In genomic region chr14:64509036-64509435, GRCh38 we compare ENCODE assay signal across 18 cellular contexts. TPM values are rescaled to one million over a fixed set of nuclear protein-coding genes. Genes with fewer than 3 reads are reported as not detected.
A peak's percentile ranks its signal among the peaks of the same experiment; 100 is the strongest.
DNase-seq lines count a peak whose midpoint lies in the region; ATAC-seq, FAIRE-seq and TF ChIP-seq lines count a peak whose summit lies in the region.
"Had no signal": no experiment of that assay in that cellular context is flagged by ENCODE, and none has a peak within 500 bp of the region (broad histone marks: within the 10 kb centered on the region; RNA-seq: fewer than 3 reads in every experiment).

No MANE protein-coding gene starts in this region.

- H3K27me3 Mint-ChIP-seq in neural progenitor cell (ENCODE audit: insufficient read depth, low read depth), result no peaks in the 10 kb centered on the region

- no peak for TF ChIP-seq RAD21 in GM12878 (IDR thresholded peaks at IDR 0.05; ENCODE audit: insufficient read depth, low read depth, low read length)

- H3K27me3 ChIP-seq in DOHH2 (ENCODE audit: control insufficient read depth, low read length) (no peaks in the 10 kb centered on the region; the same call in 1 of the 2 replicates), Karpas-422 (ENCODE audit: low read length) (no peaks in the 10 kb centered on the region), GM12878 (replicated peaks in 1 of 2; ENCODE audit: control insufficient read depth in 2 of 2, insufficient read depth in 2 of 2, low read length in 1 of 2) (no peaks in the 10 kb centered on the region), neural progenitor cell (no peaks in the 10 kb centered on the region)
- H3K27me3 ChIP-seq: stomach had no signal

- no peak overlapping the region for H3K27ac Mint-ChIP-seq in neural progenitor cell

- CTCF ChIA-PET in GM12878 (lab: Yijun Ruan, JAX), result interaction anchor here (0.9 to 6.3 kb wide), 14 partner anchors 13 to 164 kb away, joined by 3 to 63 read pairs (median 6); partner anchors contain the start of gene MTHFD1

- H3K27ac ChIP-seq in DOHH2 (ENCODE audit: low read depth, low read length), result no peak overlapping the region
- peak overlapping the region; percentile 96 for H3K27ac ChIP-seq in Karpas-422 (ENCODE audit: low read length)
- peak overlapping the region; percentile 54 for H3K27ac ChIP-seq in GM12878 (ENCODE audit: control insufficient read depth, insufficient read depth)
- no peak overlapping the region for H3K27ac ChIP-seq in neural progenitor cell
- H3K27ac ChIP-seq: lower lobe of right lung had no signal

- TF ChIP-seq CTCF in DOHH2 (IDR thresholded peaks at IDR 0.05; ENCODE audit: low read depth, low read length, poor library complexity, severe bottlenecking), result no peak
- TF ChIP-seq CTCF in GM12878 (IDR thresholded peaks at IDR 0.05 in 2 of 3, conservative IDR thresholded peaks at IDR 0.05 in 1 of 3; ENCODE audit: control insufficient read depth in 2 of 3, extremely low read depth in 1 of 3, insufficient read depth in 1 of 3, low read depth in 3 of 3, low read length in 3 of 3), result no peak
- no peak for TF ChIP-seq CTCF in neural progenitor cell (IDR thresholded peaks at IDR 0.05)

- H3K36me3 ChIP-seq in DOHH2 (ENCODE audit: control insufficient read depth, low read length) (peaks cover 49% of the 10 kb centered on the region), Karpas-422 (ENCODE audit: insufficient read depth, low read length) (peaks cover 4% of the 10 kb centered on the region; the same call in 1 of the 2 replicates), GM12878 (ENCODE audit: control insufficient read depth in 2 of 2, insufficient read depth in 2 of 2, low read length in 1 of 2) (peaks cover 0 to 11% of the 10 kb centered on the region in 2 experiments; a peak in 3 of 4 replicates), neural progenitor cell (no peaks in the 10 kb centered on the region)
- H3K36me3 ChIP-seq: HAP-1, lower lobe of right lung, stomach had no signal

- H3K4me3 ChIP-seq in DOHH2 (ENCODE audit: low read length), result no peak overlapping the region
- H3K4me3 ChIP-seq in Karpas-422 (ENCODE audit: low read length), result peak overlapping the region; percentile 77; the same call in 1 of the 2 replicates
- H3K4me3 ChIP-seq in GM12878, result peak overlapping the region; percentile 41; the same call in 1 of the 2 replicates
- H3K4me3 ChIP-seq in neural progenitor cell, result no peak overlapping the region
- H3K4me3 ChIP-seq: HAP-1, lower lobe of right lung, psoas muscle, stomach had no signal

- SMC1A ChIA-PET in GM12878 (lab: Charles Lee; ENCODE audit: uncharacterized antibody, unreplicated experiment), result interaction anchor here (0.7 to 5.0 kb wide), 18 partner anchors 7 to 1042 kb away, joined by 3 to 40 read pairs (median 6); partner anchors contain the start of gene MTHFD1

- no peak for FAIRE-seq in GM12878 (lab: Jason Lieb, UNC)
- FAIRE-seq: D721Med had no signal

- no peaks in the 10 kb centered on the region for H3K9me2 ChIP-seq in DOHH2 (replicated peaks; ENCODE audit: control insufficient read depth, low read length)
- no peaks in the 10 kb centered on the region for H3K9me2 ChIP-seq in Karpas-422 (replicated peaks; ENCODE audit: insufficient read depth, low read length)

- peaks cover 17% of the 10 kb centered on the region for H3F3A ChIP-seq in DOHH2 (ENCODE audit: control insufficient read depth, insufficient read depth)
- peaks cover 26% of the 10 kb centered on the region for H3F3A ChIP-seq in neural progenitor cell (ENCODE audit: low read depth)

- no peak overlapping the region for H3K4me3 Mint-ChIP-seq in neural progenitor cell

- intact Hi-C loops in GM12878 (cut with micrococcal nuclease; ENCODE audit: unreplicated experiment) (loop anchor here (2.0 to 5.0 kb wide), 3 partner anchors 64 to 172 kb away; no protein-coding TSS in a partner anchor), posterior vena cava (cut with DNase I) (no loop called here)

- 9% methylated on average over 8 of the region's 8 CpGs for WGBS in GM12878 (ENCODE audit: insufficient coverage, insufficient replicate concordance, low lambda C conversion rate, missing lambda C conversion rate)

- ATAC-seq in GM12878, result no peak
- ATAC-seq: lower lobe of right lung, psoas muscle had no signal

- H4K20me1 ChIP-seq in DOHH2 (ENCODE audit: control insufficient read depth, insufficient read depth, low read depth, low read length), result peaks cover 37% of the 10 kb centered on the region
- peaks cover 3% of the 10 kb centered on the region for H4K20me1 ChIP-seq in Karpas-422 (ENCODE audit: insufficient read depth, low read depth, low read length)
- H4K20me1 ChIP-seq in GM12878 (ENCODE audit: control insufficient read depth, insufficient read depth), result peaks cover 5% of the 10 kb centered on the region
- H4K20me1 ChIP-seq in neural progenitor cell (ENCODE audit: low read depth), result peaks cover 62% of the 10 kb centered on the region

- H3K4me1 Mint-ChIP-seq in neural progenitor cell, result peaks cover 31% of the 10 kb centered on the region

- H3K4me2 ChIP-seq in DOHH2 (ENCODE audit: low read length) (peak overlapping the region; percentile 90), Karpas-422 (ENCODE audit: low read depth, low read length, poor library complexity, severe bottlenecking) (peak overlapping the region; percentile 98), GM12878 (ENCODE audit: control insufficient read depth, insufficient read depth) (peak overlapping the region; percentile 93), neural progenitor cell (no peak overlapping the region)

- H3K36me3 Mint-ChIP-seq in neural progenitor cell, result no peaks in the 10 kb centered on the region

- TF ChIP-seq EP300 in GM12878 (IDR thresholded peaks at IDR 0.05; ENCODE audit: borderline replicate concordance in 1 of 2, control insufficient read depth in 1 of 2, low read depth in 2 of 2, low read length in 2 of 2), result no peak

- in situ Hi-C loops in GM12878 (cut with MboI), result no loop called here

- H3K79me2 ChIP-seq in DOHH2 (ENCODE audit: control insufficient read depth, low read length), result peaks cover 93% of the 10 kb centered on the region
- peaks cover 88% of the 10 kb centered on the region for H3K79me2 ChIP-seq in Karpas-422 (ENCODE audit: low read length)
- peaks cover 97% of the 10 kb centered on the region for H3K79me2 ChIP-seq in GM12878 (ENCODE audit: control insufficient read depth, insufficient read depth, low read length)
- H3K79me2 ChIP-seq in neural progenitor cell (ENCODE audit: low read depth), result peaks cover 89% of the 10 kb centered on the region

- peaks cover 55% of the 10 kb centered on the region for H3K4me1 ChIP-seq in DOHH2 (ENCODE audit: control insufficient read depth, low read length)
- peaks cover 66% of the 10 kb centered on the region for H3K4me1 ChIP-seq in Karpas-422 (ENCODE audit: low read length)
- H3K4me1 ChIP-seq in GM12878 (ENCODE audit: control insufficient read depth, insufficient read depth, low read length), result peaks cover 22% of the 10 kb centered on the region
- peaks cover 18% of the 10 kb centered on the region for H3K4me1 ChIP-seq in neural progenitor cell

- TF ChIP-seq POLR2A in GM12878 (IDR thresholded peaks at IDR 0.05; ENCODE audit: low read depth, low read length), result no peak

- no peak for DNase-seq in Karpas-422
- no peak for DNase-seq in GM12878 (ENCODE audit: low read depth, low spot score)
- peak; percentile 23 for DNase-seq in neural progenitor cell (ENCODE audit: low spot score)
- DNase-seq in NCI-H2196 (lab: John Stamatoyannopoulos, UW; ENCODE audit: unreplicated experiment), result no peak
- no peak for DNase-seq in posterior vena cava (ENCODE audit: low spot score)
- DNase-seq in amygdala (lab: John Stamatoyannopoulos, UW), result no peak
- DNase-seq: amniotic stem cell; effector CD8-positive, alpha-beta T cell; head of caudate nucleus; lower lobe of right lung; NCI-H1436; NCI-H526; psoas muscle; SIG-M5; stomach had no signal

- POLR2A ChIA-PET in GM12878 (lab: Charles Lee), result interaction anchor here (0.5 to 3.0 kb wide), 4 partner anchors 7 to 150 kb away, joined by 8 to 19 read pairs (median 8); partner anchors contain the start of gene MTHFD1

- RAD21 ChIA-PET in GM12878 (lab: Charles Lee; ENCODE audit: unreplicated experiment), result interaction anchor here (1.0 to 4.2 kb wide), 14 partner anchors 8 to 383 kb away, joined by 3 to 24 read pairs (median 4); partner anchors contain the start of gene MTHFD1

- peak overlapping the region; percentile 28 for H3K9ac ChIP-seq in Karpas-422 (ENCODE audit: low read length)
- H3K9ac ChIP-seq in GM12878 (ENCODE audit: control insufficient read depth, insufficient read depth, low read length), result peak overlapping the region; percentile 26; the same call in 1 of the 2 replicates
- H3K9ac ChIP-seq in neural progenitor cell, result no peak overlapping the region

- no TSS peak for BruUV-seq in GM12878 (replicated peaks; lab: Mats Ljungman, UMichigan)

- H3K9me3 ChIP-seq in DOHH2 (ENCODE audit: control insufficient read depth, insufficient read depth, low read length) (no peaks in the 10 kb centered on the region), Karpas-422 (ENCODE audit: low read length) (no peaks in the 10 kb centered on the region), GM12878 (replicated peaks; ENCODE audit: control insufficient read depth, insufficient read depth, low read length) (no peaks in the 10 kb centered on the region), neural progenitor cell (ENCODE audit: low read depth) (no peaks in the 10 kb centered on the region)
- H3K9me3 ChIP-seq: HAP-1, lower lobe of right lung, psoas muscle, stomach had no signal

- H2AFZ ChIP-seq in Karpas-422 (ENCODE audit: low read length) (no peak overlapping the region), GM12878 (ENCODE audit: control insufficient read depth, low read depth, low read length) (no peak overlapping the region), neural progenitor cell (replicated peaks) (no peak overlapping the region)

- no peaks in the 10 kb centered on the region for H3K9me3 Mint-ChIP-seq in neural progenitor cell

RNA-seq across cellular contexts. Expression of gene ZBTB1, which starts 4.5 kb away (rescaled TPM):
- total RNA-seq in Karpas-422 (2014; rRNA removed; shearing (Covaris generic); ENCODE audit: low replicate concordance), result 61.2 and 97.5 TPM in 2 replicates
- 147 and 173 TPM in 2 replicates for total RNA-seq in GM12878 (2013; cell fraction: nucleolus; rRNA removed)
- total RNA-seq in GM12878 (2014; rRNA removed) (29.1 and 34.2 TPM in 2 replicates), GM12878 (2014; rRNA removed; fragmentation: Illumina TruSeq; extraction: Trizol) (53.8 and 53.9 TPM in 2 replicates), GM12878 (2021) (49.1 and 49.3 TPM in 2 replicates), neural progenitor cell (ENCODE audit: low replicate concordance) (40.9 and 53.3 TPM in 2 replicates), posterior vena cava (10 to 100 TPM; 34.7 to 34.8 TPM)
- 32.0 TPM for polyA plus RNA-seq in GM12878 (2011; ENCODE audit: low read depth)
- polyA plus RNA-seq in GM12878 (2011; rRNA removed) (127 and 195 TPM in 2 replicates), GM12878 (2014; fragmentation: Illumina TruSeq; extraction: Trizol) (58.9 and 83.2 TPM in 2 replicates), GM12878 (2014; fragmentation: Nextera tagmentation; extraction: Ambion mirVana) (10 to 100 TPM; 12.3 to 18.0 TPM), GM12878 (2014; rRNA removed) (35.5 and 42.6 TPM in 2 replicates), GM12878 (2016; fragmentation: Nextera tagmentation; extraction: Ambion mirVana) (10 to 100 TPM; 36.2 to 37.5 TPM)
- polyA plus RNA-seq in GM12878 (2011; cell fraction: cytosol; rRNA removed), result 47.0 and 69.2 TPM in 2 replicates
- 97.0 and 105 TPM in 2 replicates for polyA plus RNA-seq in GM12878 (2011; cell fraction: nucleus; rRNA removed)
- 47.7 and 64.3 TPM in 2 replicates for polyA plus RNA-seq in GM12878 (2012)
- polyA minus RNA-seq in GM12878 (2011; rRNA and poly(A)+ RNA removed), result 78.9 and 97.3 TPM in 2 replicates
- polyA minus RNA-seq in GM12878 (2011; cell fraction: cytosol; rRNA and poly(A)+ RNA removed), result 29.5 and 39.5 TPM in 2 replicates
- polyA minus RNA-seq in GM12878 (2011; cell fraction: nucleus; rRNA and poly(A)+ RNA removed), result 23.2 and 32.1 TPM in 2 replicates

RNA-seq across cellular contexts. Expression of gene ZBTB25, which starts 5.4 kb away (rescaled TPM):
- 19.6 and 26.3 TPM in 2 replicates for total RNA-seq in Karpas-422 (2014; rRNA removed; shearing (Covaris generic); ENCODE audit: low replicate concordance)
- total RNA-seq in GM12878 (2013; cell fraction: nucleolus; rRNA removed), result 108 and 113 TPM in 2 replicates
- 8.8 and 11.2 TPM in 2 replicates for total RNA-seq in GM12878 (2014; rRNA removed)
- 9.6 and 10.0 TPM in 2 replicates for total RNA-seq in GM12878 (2014; rRNA removed; fragmentation: Illumina TruSeq; extraction: Trizol)
- 10.9 and 12.5 TPM in 2 replicates for total RNA-seq in GM12878 (2021)
- 10.1 TPM for polyA plus RNA-seq in GM12878 (2011; ENCODE audit: low read depth)
- 33.9 and 34.0 TPM in 2 replicates for polyA plus RNA-seq in GM12878 (2011; rRNA removed)
- 19.6 and 27.1 TPM in 2 replicates for polyA plus RNA-seq in GM12878 (2011; cell fraction: cytosol; rRNA removed)
- 23.6 and 39.4 TPM in 2 replicates for polyA plus RNA-seq in GM12878 (2011; cell fraction: nucleus; rRNA removed)
- polyA plus RNA-seq in GM12878 (2012), result 13.1 and 19.6 TPM in 2 replicates
- polyA plus RNA-seq in GM12878 (2014; fragmentation: Illumina TruSeq; extraction: Trizol), result 9.8 and 10.7 TPM in 2 replicates
- polyA plus RNA-seq in GM12878 (2014; fragmentation: Nextera tagmentation; extraction: Ambion mirVana), result 1 to 10 TPM; 4.1 to 5.6 TPM
- polyA plus RNA-seq in GM12878 (2014; rRNA removed), result 7.0 and 7.8 TPM in 2 replicates
- polyA plus RNA-seq in GM12878 (2016; fragmentation: Nextera tagmentation; extraction: Ambion mirVana), result 10 to 100 TPM; 11.2 to 13.9 TPM
- polyA minus RNA-seq in GM12878 (2011; rRNA and poly(A)+ RNA removed), result 41.5 and 49.3 TPM in 2 replicates
- polyA minus RNA-seq in GM12878 (2011; cell fraction: cytosol; rRNA and poly(A)+ RNA removed), result 16.2 and 16.7 TPM in 2 replicates
- 29.1 and 33.5 TPM in 2 replicates for polyA minus RNA-seq in GM12878 (2011; cell fraction: nucleus; rRNA and poly(A)+ RNA removed)
- 11.6 and 14.3 TPM in 2 replicates for total RNA-seq in neural progenitor cell (ENCODE audit: low replicate concordance)
- 10 to 100 TPM; 13.3 to 14.1 TPM for total RNA-seq in posterior vena cava

RNA-seq across cellular contexts. Expression of gene HSPA2, which starts 31.5 kb away (rescaled TPM):
- 0.15 and 0.22 TPM in 2 replicates for total RNA-seq in Karpas-422 (2014; rRNA removed; shearing (Covaris generic); ENCODE audit: low replicate concordance)
- total RNA-seq in GM12878 (2013; cell fraction: nucleolus; rRNA removed), result 2.1 and 2.2 TPM in 2 replicates
- total RNA-seq in GM12878 (2014; rRNA removed), result 0.87 and 0.96 TPM in 2 replicates
- total RNA-seq in GM12878 (2014; rRNA removed; fragmentation: Illumina TruSeq; extraction: Trizol), result 0.37 and 0.54 TPM in 2 replicates
- 1.1 and 1.4 TPM in 2 replicates for total RNA-seq in GM12878 (2021)
- polyA plus RNA-seq in GM12878 (2011; ENCODE audit: low read depth), result not detected
- 0.26 TPM in 2 replicates for polyA plus RNA-seq in GM12878 (2011; rRNA removed)
- polyA plus RNA-seq in GM12878 (2011; cell fraction: cytosol; rRNA removed), result 0.31 and 0.52 TPM in 2 replicates
- 0.58 and 0.70 TPM in 2 replicates for polyA plus RNA-seq in GM12878 (2011; cell fraction: nucleus; rRNA removed)
- polyA plus RNA-seq in GM12878 (2012), result 0.57 and 0.76 TPM in 2 replicates
- polyA plus RNA-seq in GM12878 (2014; fragmentation: Illumina TruSeq; extraction: Trizol), result 0.25 and 0.28 TPM in 2 replicates
- polyA plus RNA-seq in GM12878 (2014; fragmentation: Nextera tagmentation; extraction: Ambion mirVana), result under 1 TPM; 0.02 to 0.03 TPM
- 0.65 and 0.77 TPM in 2 replicates for polyA plus RNA-seq in GM12878 (2014; rRNA removed)
- 1 to 10 TPM; 1.0 to 1.2 TPM for polyA plus RNA-seq in GM12878 (2016; fragmentation: Nextera tagmentation; extraction: Ambion mirVana)
- polyA minus RNA-seq in GM12878 (2011; rRNA and poly(A)+ RNA removed), result 0.88 TPM in 2 replicates
- polyA minus RNA-seq in GM12878 (2011; cell fraction: cytosol; rRNA and poly(A)+ RNA removed), result not detected in 2 replicates
- polyA minus RNA-seq in GM12878 (2011; cell fraction: nucleus; rRNA and poly(A)+ RNA removed), result 1.7 and 2.5 TPM in 2 replicates
- 5.5 and 9.2 TPM in 2 replicates for total RNA-seq in neural progenitor cell (ENCODE audit: low replicate concordance)
- 10 to 100 TPM; 32.7 to 49.0 TPM for total RNA-seq in posterior vena cava

RNA-seq across cellular contexts. Expression of gene PPP1R36, which starts 40.7 kb away (rescaled TPM):
- 0.18 and 1.7 TPM in 2 replicates for total RNA-seq in Karpas-422 (2014; rRNA removed; shearing (Covaris generic); ENCODE audit: low replicate concordance)
- total RNA-seq in GM12878 (2013; cell fraction: nucleolus; rRNA removed), result not detected in 2 replicates
- total RNA-seq in GM12878 (2014; rRNA removed), result not detected in 2 replicates
- total RNA-seq in GM12878 (2014; rRNA removed; fragmentation: Illumina TruSeq; extraction: Trizol), result 0.13 TPM in 1 of 2 replicates, not detected in the other
- not detected in 2 replicates for total RNA-seq in GM12878 (2021)
- polyA plus RNA-seq in GM12878 (2011; ENCODE audit: low read depth), result not detected
- polyA plus RNA-seq in GM12878 (2011; rRNA removed), result 0.12 and 0.14 TPM in 2 replicates
- 0.05 TPM in 1 of 2 replicates, not detected in the other for polyA plus RNA-seq in GM12878 (2011; cell fraction: cytosol; rRNA removed)
- polyA plus RNA-seq in GM12878 (2011; cell fraction: nucleus; rRNA removed), result not detected in 2 replicates
- polyA plus RNA-seq in GM12878 (2012), result 0.13 TPM in 1 of 2 replicates, not detected in the other
- not detected in 2 replicates for polyA plus RNA-seq in GM12878 (2014; fragmentation: Illumina TruSeq; extraction: Trizol)
- not detected for polyA plus RNA-seq in GM12878 (2014; fragmentation: Nextera tagmentation; extraction: Ambion mirVana)
- polyA plus RNA-seq in GM12878 (2014; rRNA removed), result not detected in 2 replicates
- not detected for polyA plus RNA-seq in GM12878 (2016; fragmentation: Nextera tagmentation; extraction: Ambion mirVana)
- not detected in 2 replicates for polyA minus RNA-seq in GM12878 (2011; rRNA and poly(A)+ RNA removed)
- not detected in 2 replicates for polyA minus RNA-seq in GM12878 (2011; cell fraction: cytosol; rRNA and poly(A)+ RNA removed)
- polyA minus RNA-seq in GM12878 (2011; cell fraction: nucleus; rRNA and poly(A)+ RNA removed), result not detected in 2 replicates
- total RNA-seq in neural progenitor cell (ENCODE audit: low replicate concordance), result 0.81 TPM in 1 of 2 replicates, not detected in the other
- under 1 TPM; 0.62 to 0.65 TPM for total RNA-seq in posterior vena cava

RNA-seq across cellular contexts. Expression of gene AKAP5, which starts 43.7 kb away (rescaled TPM):
- total RNA-seq in Karpas-422 (2014; rRNA removed; shearing (Covaris generic); ENCODE audit: low replicate concordance), result 0.22 and 0.56 TPM in 2 replicates
- total RNA-seq in GM12878 (2013; cell fraction: nucleolus; rRNA removed), result 4.3 and 4.8 TPM in 2 replicates
- total RNA-seq in GM12878 (2014; rRNA removed) (3.8 and 4.4 TPM in 2 replicates), GM12878 (2014; rRNA removed; fragmentation: Illumina TruSeq; extraction: Trizol) (5.1 TPM in 2 replicates), GM12878 (2021) (3.7 and 4.0 TPM in 2 replicates), neural progenitor cell (ENCODE audit: low replicate concordance) (2.4 and 3.2 TPM in 2 replicates), posterior vena cava (1 to 10 TPM; 2.4 to 3.1 TPM)
- 1.1 TPM for polyA plus RNA-seq in GM12878 (2011; ENCODE audit: low read depth)
- polyA plus RNA-seq in GM12878 (2011; rRNA removed) (1.6 and 3.1 TPM in 2 replicates), GM12878 (2014; fragmentation: Illumina TruSeq; extraction: Trizol) (3.4 and 3.9 TPM in 2 replicates), GM12878 (2014; fragmentation: Nextera tagmentation; extraction: Ambion mirVana) (1 to 10 TPM in 1 of 2 experiments, under 1 TPM in 1; 0.45 to 1.5 TPM), GM12878 (2014; rRNA removed) (1.7 and 1.8 TPM in 2 replicates), GM12878 (2016; fragmentation: Nextera tagmentation; extraction: Ambion mirVana) (under 1 TPM; 0.55 to 0.90 TPM)
- polyA plus RNA-seq in GM12878 (2011; cell fraction: cytosol; rRNA removed), result 0.69 TPM in 2 replicates
- polyA plus RNA-seq in GM12878 (2011; cell fraction: nucleus; rRNA removed), result 0.98 and 0.99 TPM in 2 replicates
- 1.4 and 1.5 TPM in 2 replicates for polyA plus RNA-seq in GM12878 (2012)
- 1.6 and 2.3 TPM in 2 replicates for polyA minus RNA-seq in GM12878 (2011; rRNA and poly(A)+ RNA removed)
- polyA minus RNA-seq in GM12878 (2011; cell fraction: cytosol; rRNA and poly(A)+ RNA removed), result 0.80 and 1.4 TPM in 2 replicates
- 2.3 and 3.2 TPM in 2 replicates for polyA minus RNA-seq in GM12878 (2011; cell fraction: nucleus; rRNA and poly(A)+ RNA removed)

Comparison
In these comparisons a context has a peak if more than half of its experiments do, and no peak if none do; other contexts are left out.
1. H3K27ac ChIP-seq: peak in Karpas-422 (single experiment) and GM12878 (single experiment); none in DOHH2 (single experiment) and neural progenitor cell (single experiment).
2. H3K4me3 ChIP-seq: peak in Karpas-422 (single experiment) and GM12878 (single experiment); none in DOHH2 (single experiment) and neural progenitor cell (single experiment).